In genomic region chr7:26042237-26042636, GRCh38 we compare ENCODE assay signal across 29 cellular contexts.
"Had no signal": no experiment of that assay in that cellular context is flagged by ENCODE, and none has a peak within 500 bp of the region (broad histone marks: within the 10 kb centered on the region; RNA-seq: fewer than 3 reads in every experiment).

No MANE protein-coding gene starts in this region.

- H3K4me1 ChIP-seq: colonic mucosa, foreskin keratinocyte, gastrocnemius medialis had no signal

- H3K4me3 ChIP-seq: colonic mucosa, coronary artery, dorsolateral prefrontal cortex, esophagus muscularis mucosa, esophagus squamous epithelium, gastrocnemius medialis, gastroesophageal sphincter, heart left ventricle, heart right ventricle had no signal

- H3K27me3 ChIP-seq: colonic mucosa, gastrocnemius medialis had no signal

- H3K4me1 Mint-ChIP-seq: endodermal cell had no signal

- ATAC-seq: effector memory CD8-positive, alpha-beta T cell; esophagus mucosa; foreskin keratinocyte; gastrocnemius medialis; gastroesophageal sphincter; heart left ventricle; heart right ventricle had no signal

- H3K27ac Mint-ChIP-seq: dendritic cell treated with granulocyte-macrophage colony-stimulating factor and Interleukin-4, amounts not matched to agents 40 ng/mL and 50 ng/mL, for 4 days; effector memory CD8-positive, alpha-beta T cell; endodermal cell had no signal

- FAIRE-seq: colon, endometrium, endothelial cell of umbilical vein, frontal cortex had no signal

- H3K4me3 Mint-ChIP-seq: dendritic cell treated with granulocyte-macrophage colony-stimulating factor and Interleukin-4, amounts not matched to agents 40 ng/mL and 50 ng/mL, for 4 days; effector memory CD8-positive, alpha-beta T cell; endodermal cell had no signal

- H3K9me3 Mint-ChIP-seq: dendritic cell treated with granulocyte-macrophage colony-stimulating factor and Interleukin-4, amounts not matched to agents 40 ng/mL and 50 ng/mL, for 4 days; effector memory CD8-positive, alpha-beta T cell; endodermal cell had no signal

- DNase-seq: colonic mucosa; cortex of kidney; dermis blood vessel endothelial cell; dorsolateral prefrontal cortex; effector CD4-positive, alpha-beta T cell; effector CD8-positive, alpha-beta T cell; effector memory CD4-positive, alpha-beta T cell; effector memory CD8-positive, alpha-beta T cell; endodermal cell; erythroblast; esophagus squamous epithelium; foreskin fibroblast; foreskin keratinocyte; foreskin melanocyte; gastrocnemius medialis; glutamatergic neuron; head of caudate nucleus; heart left ventricle; heart right ventricle had no signal

- H3K27ac ChIP-seq: colonic mucosa, coronary artery, dorsolateral prefrontal cortex, epithelial cell of prostate, esophagus muscularis mucosa, esophagus squamous epithelium, foreskin keratinocyte, gastrocnemius medialis, gastroesophageal sphincter, heart left ventricle, heart right ventricle had no signal

- H3K36me3 ChIP-seq: colonic mucosa, esophagus muscularis mucosa, esophagus squamous epithelium, gastrocnemius medialis, gastroesophageal sphincter, heart left ventricle, heart right ventricle had no signal

- H3K9me3 ChIP-seq: colonic mucosa, esophagus muscularis mucosa, esophagus squamous epithelium, gastrocnemius medialis, gastroesophageal sphincter, heart left ventricle, heart right ventricle had no signal
